12 cellular contexts compared by ENCODE assay signal in the genomic region with DNA sequence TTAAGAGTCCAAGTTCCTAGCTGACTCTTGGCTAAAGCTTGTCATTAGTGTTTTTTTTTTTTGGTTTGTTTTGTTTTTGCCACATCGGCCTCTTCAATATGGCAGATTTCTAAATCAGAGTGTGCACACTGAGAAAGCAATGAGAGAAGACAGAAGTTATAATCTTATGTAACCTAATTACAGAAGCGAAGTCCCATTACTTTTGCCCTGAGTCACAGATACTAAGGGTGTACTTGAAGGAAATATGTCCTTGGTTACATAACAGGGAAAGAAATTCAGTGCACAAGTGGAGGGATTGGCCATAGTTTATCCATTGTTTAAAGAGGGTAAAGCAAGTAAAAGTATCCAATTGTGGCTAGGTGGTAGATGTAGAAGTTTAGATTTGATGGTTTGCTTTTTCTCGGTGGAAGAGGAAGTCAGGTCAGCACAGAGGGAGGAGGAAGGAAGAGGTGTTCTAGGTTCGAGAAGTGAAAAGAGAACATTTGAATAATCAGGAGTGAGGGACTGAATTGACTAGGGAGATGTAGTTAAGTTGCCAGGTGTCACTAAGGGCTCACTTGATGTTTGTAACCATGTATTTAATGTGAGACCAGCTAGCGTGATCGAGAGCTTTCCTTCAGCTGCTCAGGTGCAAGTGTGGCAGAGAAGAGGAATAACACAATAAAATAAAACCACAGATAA. TPM values are rescaled to one million over a fixed set of nuclear protein-coding genes. Genes with fewer than 3 reads are reported as not detected.
A peak's percentile ranks its signal among the peaks of the same experiment; 100 is the strongest.
DNase-seq lines count a peak whose midpoint lies in the region; ATAC-seq and TF ChIP-seq lines count a peak whose summit lies in the region.
"Had no signal": no experiment of that assay in that cellular context is flagged by ENCODE, and none has a peak within 500 bp of the region (broad histone marks: within the 10 kb centered on the region; RNA-seq: fewer than 3 reads in every experiment).

No MANE protein-coding gene starts in this region.

- in situ Hi-C loops in KBM-7 (cut with MboI; ENCODE audit: low pct_unique_long_range_greater_than_20kb, low sequenced_read_pairs): no loop called here

- peaks cover 30% of the 10 kb centered on the region for H3K4me1 Mint-ChIP-seq in activated CD8-positive, alpha-beta T cell treated with anti-CD3 and anti-CD28 coated beads for 36 hours (ENCODE audit: low read depth)
- H3K4me1 Mint-ChIP-seq in activated CD8-positive, alpha-beta T cell treated with anti-CD3 and anti-CD28 coated beads, Interleukin-2, amount 10 ng/mL, durations not matched to agents 7 days and 5 days (ENCODE audit: low read depth): peaks cover 7% of the 10 kb centered on the region
- peaks cover 37 to 43% of the 10 kb centered on the region in 2 donors for H3K4me1 Mint-ChIP-seq in stimulated activated naive B cell treated with anti-CD40 and anti-IgM and Interleukin-4, amounts not matched to agents 10 μg/mL and 1 μg/mL and 100 μg/mL, for 72 hours

- no peaks in the 10 kb centered on the region for H3K27me3 Mint-ChIP-seq in activated CD8-positive, alpha-beta T cell treated with anti-CD3 and anti-CD28 coated beads for 36 hours
- H3K27me3 Mint-ChIP-seq in activated CD8-positive, alpha-beta T cell treated with anti-CD3 and anti-CD28 coated beads, Interleukin-2, amount 10 ng/mL, durations not matched to agents 7 days and 5 days (ENCODE audit: low read depth): no peaks in the 10 kb centered on the region
- H3K27me3 Mint-ChIP-seq in stimulated activated naive B cell treated with anti-CD40 and anti-IgM and Interleukin-4, amounts not matched to agents 10 μg/mL and 1 μg/mL and 100 μg/mL, for 72 hours: no peaks in the 10 kb centered on the region

- TF ChIP-seq CTCF in activated CD8-positive, alpha-beta T cell treated with anti-CD3 and anti-CD28 coated beads for 36 hours (IDR thresholded peaks at IDR 0.05): no peak

- H3K27ac Mint-ChIP-seq in activated CD8-positive, alpha-beta T cell treated with anti-CD3 and anti-CD28 coated beads for 36 hours: peak overlapping the region; percentile 3
- H3K27ac Mint-ChIP-seq in activated CD8-positive, alpha-beta T cell treated with anti-CD3 and anti-CD28 coated beads, Interleukin-2, amount 10 ng/mL, durations not matched to agents 7 days and 5 days: no peak overlapping the region
- H3K27ac Mint-ChIP-seq in stimulated activated naive B cell treated with anti-CD40 and anti-IgM and Interleukin-4, amounts not matched to agents 10 μg/mL and 1 μg/mL and 100 μg/mL, for 72 hours: peak overlapping the region; percentile 0
- H3K27ac Mint-ChIP-seq: T-helper 2 cell treated with Interferon-gamma antibody and Interleukin-4, amounts not matched to agents 5 μg/mL and 100 μg/mL, for 36 hours had no signal

- CTCF ChIA-PET in activated CD8-positive, alpha-beta T cell treated with anti-CD3 and anti-CD28 coated beads for 36 hours (lab: Charles Lee): no interaction called here
- CTCF ChIA-PET in activated CD8-positive, alpha-beta T cell treated with anti-CD3 and anti-CD28 coated beads, Interleukin-2, amount 10 ng/mL, durations not matched to agents 7 days and 5 days (lab: Charles Lee): no interaction called here

- peaks cover 27% of the 10 kb centered on the region for H3K36me3 Mint-ChIP-seq in activated CD8-positive, alpha-beta T cell treated with anti-CD3 and anti-CD28 coated beads for 36 hours (ENCODE audit: low read depth)
- H3K36me3 Mint-ChIP-seq in activated CD8-positive, alpha-beta T cell treated with anti-CD3 and anti-CD28 coated beads, Interleukin-2, amount 10 ng/mL, durations not matched to agents 7 days and 5 days (ENCODE audit: low read depth): peaks cover 14% of the 10 kb centered on the region
- H3K36me3 Mint-ChIP-seq in stimulated activated naive B cell treated with anti-CD40 and anti-IgM and Interleukin-4, amounts not matched to agents 10 μg/mL and 1 μg/mL and 100 μg/mL, for 72 hours: peaks cover 6 to 18% of the 10 kb centered on the region in 2 donors

- POLR2A ChIA-PET in activated CD8-positive, alpha-beta T cell treated with anti-CD3 and anti-CD28 coated beads for 36 hours (lab: Charles Lee): no interaction called here
- POLR2A ChIA-PET in activated CD8-positive, alpha-beta T cell treated with anti-CD3 and anti-CD28 coated beads, Interleukin-2, amount 10 ng/mL, durations not matched to agents 7 days and 5 days (lab: Charles Lee): no interaction called here

- H3K9me3 Mint-ChIP-seq in activated CD8-positive, alpha-beta T cell treated with anti-CD3 and anti-CD28 coated beads for 36 hours: peaks cover 15% of the 10 kb centered on the region
- H3K9me3 Mint-ChIP-seq in activated CD8-positive, alpha-beta T cell treated with anti-CD3 and anti-CD28 coated beads, Interleukin-2, amount 10 ng/mL, durations not matched to agents 7 days and 5 days (ENCODE audit: insufficient read depth): peaks cover 13% of the 10 kb centered on the region
- peaks cover 1 to 11% of the 10 kb centered on the region in 2 donors for H3K9me3 Mint-ChIP-seq in stimulated activated naive B cell treated with anti-CD40 and anti-IgM and Interleukin-4, amounts not matched to agents 10 μg/mL and 1 μg/mL and 100 μg/mL, for 72 hours

- H3K4me3 Mint-ChIP-seq in activated CD8-positive, alpha-beta T cell treated with anti-CD3 and anti-CD28 coated beads for 36 hours: no peak overlapping the region
- H3K4me3 Mint-ChIP-seq in activated CD8-positive, alpha-beta T cell treated with anti-CD3 and anti-CD28 coated beads, Interleukin-2, amount 10 ng/mL, durations not matched to agents 7 days and 5 days: no peak overlapping the region
- peak overlapping the region; percentile 13 to 15 for H3K4me3 Mint-ChIP-seq in stimulated activated naive B cell treated with anti-CD40 and anti-IgM and Interleukin-4, amounts not matched to agents 10 μg/mL and 1 μg/mL and 100 μg/mL, for 72 hours
- H3K4me3 Mint-ChIP-seq: T-helper 2 cell treated with Interferon-gamma antibody and Interleukin-4, amounts not matched to agents 5 μg/mL and 100 μg/mL, for 36 hours had no signal

- intact Hi-C loops in activated CD8-positive, alpha-beta T cell treated with anti-CD3 and anti-CD28 coated beads for 36 hours (cut with micrococcal nuclease): no loop called here
- intact Hi-C loops in Right ventricle myocardium inferior (cut with DNase I): no loop called here

- no peak for ATAC-seq in activated CD8-positive, alpha-beta T cell treated with anti-CD3 and anti-CD28 coated beads for 36 hours
- no peak for ATAC-seq in activated CD8-positive, alpha-beta T cell treated with anti-CD3 and anti-CD28 coated beads, Interleukin-2, amount 10 ng/mL, durations not matched to agents 7 days and 5 days
- ATAC-seq in HG02610 (IDR thresholded peaks at IDR 0.05; ENCODE audit: unreplicated experiment) (peak; percentile 89), Right ventricle myocardium inferior (no peak)
- peak; percentile 99 to 100 for ATAC-seq in stimulated activated naive B cell treated with anti-CD40 and anti-IgM and Interleukin-4, amounts not matched to agents 10 μg/mL and 1 μg/mL and 100 μg/mL, for 72 hours (replicated peaks)
- ATAC-seq: A549 had no signal

- no peak for DNase-seq in activated CD8-positive, alpha-beta T cell treated with anti-CD3 and anti-CD28 coated beads for 36 hours
- no peak for DNase-seq in activated CD8-positive, alpha-beta T cell treated with anti-CD3 and anti-CD28 coated beads, Interleukin-2, amount 10 ng/mL, durations not matched to agents 7 days and 5 days
- DNase-seq in KBM-7: peak; percentile 16
- no peak for DNase-seq in stimulated activated naive B cell treated with anti-CD40 and anti-IgM and Interleukin-4, amounts not matched to agents 10 μg/mL and 1 μg/mL and 100 μg/mL, for 72 hours
- no peak for DNase-seq in inferior parietal cortex (ENCODE audit: extremely low spot score)
- DNase-seq in T-helper 1 cell: no peak
- no peak for DNase-seq in Right ventricle myocardium inferior (ENCODE audit: missing footprints)
- DNase-seq: IMR-90, NCI-H510A had no signal

RNA-seq across cellular contexts. Expression of gene GTF2F2, which starts 12.2 kb away (rescaled TPM):
- 10 to 100 TPM; 25.8 to 28.9 TPM for total RNA-seq in activated CD8-positive, alpha-beta T cell treated with anti-CD3 and anti-CD28 coated beads for 36 hours
- total RNA-seq in activated CD8-positive, alpha-beta T cell treated with anti-CD3 and anti-CD28 coated beads, Interleukin-2, amount 10 ng/mL, durations not matched to agents 7 days and 5 days: 10 to 100 TPM; 18.8 to 19.6 TPM
- 19.7 TPM for total RNA-seq in Right ventricle myocardium inferior

Comparison
In these comparisons a context has a peak if more than half of its experiments do, and no peak if none do; other contexts are left out.
1. ATAC-seq: peak in HG02610 (single experiment) and stimulated activated naive B cell treated with anti-CD40 and anti-IgM and Interleukin-4, amounts not matched to agents 10 μg/mL and 1 μg/mL and 100 μg/mL, for 72 hours (2 of 2); none in activated CD8-positive, alpha-beta T cell treated with anti-CD3 and anti-CD28 coated beads for 36 hours (single experiment), activated CD8-positive, alpha-beta T cell treated with anti-CD3 and anti-CD28 coated beads, Interleukin-2, amount 10 ng/mL, durations not matched to agents 7 days and 5 days (single experiment) and Right ventricle myocardium inferior (single experiment).
2. H3K4me3 Mint-ChIP-seq: peak in stimulated activated naive B cell treated with anti-CD40 and anti-IgM and Interleukin-4, amounts not matched to agents 10 μg/mL and 1 μg/mL and 100 μg/mL, for 72 hours (2 of 2); none in activated CD8-positive, alpha-beta T cell treated with anti-CD3 and anti-CD28 coated beads for 36 hours (single experiment) and activated CD8-positive, alpha-beta T cell treated with anti-CD3 and anti-CD28 coated beads, Interleukin-2, amount 10 ng/mL, durations not matched to agents 7 days and 5 days (single experiment).